ENCODE assay signal across 1 cellular context in genomic region chr1:157404063-157404501, GRCh38.
TF ChIP-seq lines count a peak whose summit lies in the region.

No MANE protein-coding gene starts in this region.

TF ChIP-seq in K562, 482 proteins besides CTCF, POLR2A, EP300 and RAD21 (continued from another document and continues in another):
- TF ChIP-seq MGA (IDR thresholded peaks at IDR 0.05) (peak; percentile 46; the same call in 1 of the 2 replicates), PRMT5 (CRISPR knock-in tag; IDR thresholded peaks at IDR 0.05) (no peak), ZC3H8 (IDR thresholded peaks at IDR 0.05) (no peak), NFRKB (IDR thresholded peaks at IDR 0.05; ENCODE audit: low read depth) (no peak), CAMTA2 (CRISPR knock-in tag; conservative IDR thresholded peaks at IDR 0.05) (no peak), ERF (CRISPR knock-in tag; IDR thresholded peaks at IDR 0.05) (peak; percentile 71; the same call in 1 of the 2 replicates), OTX1 (CRISPR knock-in tag; IDR thresholded peaks at IDR 0.05) (no peak), TSHZ1 (CRISPR knock-in tag; IDR thresholded peaks at IDR 0.05) (no peak), ZNF24 (IDR thresholded peaks at IDR 0.05) (no peak), CHD4 (IDR thresholded peaks at IDR 0.05; ENCODE audit: insufficient read depth, insufficient replicate concordance, low read depth, low read length, poor library complexity, severe bottlenecking) (no peak), ARID4B (CRISPR knock-in tag; IDR thresholded peaks at IDR 0.05) (no peak), ETV1 (tag; conservative IDR thresholded peaks at IDR 0.05; ENCODE audit: low read depth) (peak; percentile 62), ZNF318 (IDR thresholded peaks at IDR 0.05; ENCODE audit: borderline replicate concordance in 1 of 2, low read depth in 1 of 2) (no peak), NFYB (IDR thresholded peaks at IDR 0.05; ENCODE audit: extremely low read depth, insufficient read length) (no peak), NR3C1 (CRISPR knock-in tag; IDR thresholded peaks at IDR 0.05) (no peak), SOX6 (IDR thresholded peaks at IDR 0.05) (no peak), HDAC2 (IDR thresholded peaks at IDR 0.05) (no peak), ZNF507 (tag; conservative IDR thresholded peaks at IDR 0.05) (no peak), ZNF589 (CRISPR knock-in tag; IDR thresholded peaks at IDR 0.05; ENCODE audit: low read depth) (0 out of 2 replicates have a peak, but pooled peaks have one; percentile 8), L3MBTL2 (IDR thresholded peaks at IDR 0.05) (peak; percentile 59; the same call in 1 of the 2 replicates)
